ENCODE assay signal across 9 cellular contexts in genomic region chr7:105177026-105177425, GRCh38.
"Had no signal": no experiment of that assay in that cellular context is flagged by ENCODE, and none has a peak within 500 bp of the region (broad histone marks: within the 10 kb centered on the region; RNA-seq: fewer than 3 reads in every experiment).

No MANE protein-coding gene starts in this region.

- H3K4me3 Mint-ChIP-seq: GM23338, H9 had no signal

- FAIRE-seq: H1, H54 had no signal

- DNase-seq: H9, HCEC 1CT, IMR-90, KBM-7 had no signal

- H3K9ac ChIP-seq: KMS-11 had no signal

- H3K4me2 ChIP-seq: GM23338, KMS-11 had no signal

- ATAC-seq: GM23338 had no signal

- H3K4me3 ChIP-seq: GM23338 had no signal

- H3K27ac ChIP-seq: HL-60, KMS-11 had no signal
